21 cellular contexts compared by ENCODE assay signal in genomic region chr6:80676386-80676785, GRCh38.
"Had no signal": no experiment of that assay in that cellular context is flagged by ENCODE, and none has a peak within 500 bp of the region (broad histone marks: within the 10 kb centered on the region; RNA-seq: fewer than 3 reads in every experiment).

No MANE protein-coding gene starts in this region.

- H3K27ac Mint-ChIP-seq: activated naive CD4-positive, alpha-beta T cell treated with anti-CD3 and anti-CD28 coated beads, Interleukin-2, amount 10 ng/mL, durations not matched to agents 7 days and 5 days; activated T-helper 2 cell treated with anti-CD3 and anti-CD28 coated beads, Interferon-gamma antibody, Interleukin-2, Interleukin-4, amounts not matched to agents 10 μg/mL and 5 μg/mL and 100 μg/mL, durations not matched to agents 14 hours and 24 hours and 36 hours; immature natural killer cell; mesothelial cell of epicardium; nephron progenitor cell had no signal

- ATAC-seq: left cardiac atrium, lower lobe of right lung had no signal

- H3K36me3 Mint-ChIP-seq: activated naive CD4-positive, alpha-beta T cell treated with anti-CD3 and anti-CD28 coated beads, Interleukin-2, amount 10 ng/mL, durations not matched to agents 7 days and 5 days; immature natural killer cell; mesothelial cell of epicardium had no signal

- H3K27me3 ChIP-seq: colonic mucosa, esophagus muscularis mucosa, right atrium auricular region, tibial nerve, vagina had no signal

- DNase-seq: activated CD4-positive, alpha-beta T cell treated with anti-CD3 and anti-CD28 coated beads, Interleukin-2, amount 50 U/mL, for 48 hours; activated naive CD4-positive, alpha-beta T cell treated with anti-CD3 and anti-CD28 coated beads, Interleukin-2, amount 10 ng/mL, durations not matched to agents 7 days and 5 days; activated T-cell treated with anti-CD3 and anti-CD28 coated beads, Interleukin-2, amount 50 U/mL, for 1 hour; colonic mucosa; head of caudate nucleus; immature natural killer cell; left cardiac atrium; lower lobe of right lung; nephron progenitor cell; occipital lobe; small intestine; stimulated activated CD4-positive, alpha-beta T cell treated with anti-CD3 and anti-CD28 coated beads, Interleukin-4, amount 100 ng/mL, for 24 hours; stimulated activated naive CD4-positive, alpha-beta T cell treated with Interleukin-2 at 50 U/mL for 16 hours; substantia nigra; WERI-Rb-1 had no signal

- H3K9me3 Mint-ChIP-seq: activated naive CD4-positive, alpha-beta T cell treated with anti-CD3 and anti-CD28 coated beads, Interleukin-2, amount 10 ng/mL, durations not matched to agents 7 days and 5 days; activated T-helper 2 cell treated with anti-CD3 and anti-CD28 coated beads, Interferon-gamma antibody, Interleukin-2, Interleukin-4, amounts not matched to agents 10 μg/mL and 5 μg/mL and 100 μg/mL, durations not matched to agents 14 hours and 24 hours and 36 hours had no signal

- H3K4me1 ChIP-seq: colonic mucosa, esophagus muscularis mucosa, lower lobe of right lung, right atrium auricular region, tibial nerve, vagina had no signal

- H3K36me3 ChIP-seq: colonic mucosa, esophagus muscularis mucosa, lower lobe of right lung, right atrium auricular region, tibial nerve, vagina, WERI-Rb-1 had no signal

- H3K27ac ChIP-seq: colonic mucosa, esophagus muscularis mucosa, lower lobe of right lung, right atrium auricular region, tibial nerve, vagina, WERI-Rb-1 had no signal

- H3K4me3 Mint-ChIP-seq: activated naive CD4-positive, alpha-beta T cell treated with anti-CD3 and anti-CD28 coated beads, Interleukin-2, amount 10 ng/mL, durations not matched to agents 7 days and 5 days; immature natural killer cell; mesothelial cell of epicardium; nephron progenitor cell had no signal

- H3K4me1 Mint-ChIP-seq: activated naive CD4-positive, alpha-beta T cell treated with anti-CD3 and anti-CD28 coated beads, Interleukin-2, amount 10 ng/mL, durations not matched to agents 7 days and 5 days; immature natural killer cell; mesothelial cell of epicardium; nephron progenitor cell had no signal

- H3K9me3 ChIP-seq: colonic mucosa, lower lobe of right lung, vagina had no signal

- H3K4me3 ChIP-seq: colonic mucosa, esophagus muscularis mucosa, lower lobe of right lung, right atrium auricular region, tibial nerve, vagina had no signal

- H3K27me3 Mint-ChIP-seq: activated naive CD4-positive, alpha-beta T cell treated with anti-CD3 and anti-CD28 coated beads, Interleukin-2, amount 10 ng/mL, durations not matched to agents 7 days and 5 days had no signal
